9 cellular contexts compared by ENCODE assay signal in the genomic region with DNA sequence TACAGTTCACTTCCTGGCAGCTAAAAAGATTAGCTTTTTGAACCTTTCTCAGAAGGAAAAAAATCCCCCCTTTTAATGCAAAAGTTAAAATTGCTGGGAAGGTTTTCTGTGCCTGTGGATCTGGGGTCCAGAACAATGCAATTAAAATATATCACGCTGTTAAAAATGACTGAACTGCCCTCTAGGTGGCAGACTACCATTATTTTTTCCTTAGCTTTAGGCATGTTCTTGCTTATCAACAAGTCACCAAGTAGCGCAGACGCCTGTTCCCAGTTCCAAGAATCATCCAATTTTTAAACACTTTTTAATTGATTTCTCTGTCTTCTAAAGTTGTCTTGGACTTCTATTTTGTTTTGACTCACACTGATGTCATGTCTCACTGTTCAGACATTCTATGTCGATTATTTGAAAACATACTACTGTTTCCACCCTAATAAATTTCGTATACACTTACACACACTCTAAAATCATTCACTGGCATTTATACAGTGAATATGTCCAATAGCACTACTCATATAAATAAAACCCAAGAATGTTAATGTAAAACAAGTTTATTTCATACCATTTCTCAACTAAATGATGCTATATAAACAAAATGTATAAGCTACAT.
DNase-seq lines count a peak whose midpoint lies in the region; ATAC-seq, FAIRE-seq and TF ChIP-seq lines count a peak whose summit lies in the region.
"Had no signal": no experiment of that assay in that cellular context is flagged by ENCODE, and none has a peak within 500 bp of the region (broad histone marks: within the 10 kb centered on the region; RNA-seq: fewer than 3 reads in every experiment).

No MANE protein-coding gene starts in this region.

- no peaks in the 10 kb centered on the region for H3K27me3 ChIP-seq in bronchial epithelial cell (ENCODE audit: control insufficient read depth, insufficient read depth, low read length)

- TF ChIP-seq CTCF in D721Med (IDR thresholded peaks at IDR 0.05; ENCODE audit: insufficient read depth, missing control alignments) (peak; percentile 69), bronchial epithelial cell (IDR thresholded peaks at IDR 0.05; ENCODE audit: insufficient read depth, low read length, severe bottlenecking) (peak; percentile 65)

- no peak overlapping the region for H3K4me3 ChIP-seq in bronchial epithelial cell (ENCODE audit: low read depth, low read length)

- ATAC-seq in GM19043 (IDR thresholded peaks at IDR 0.05; ENCODE audit: low read depth, unreplicated experiment): peak; percentile 79
- peak; percentile 87 for ATAC-seq in HG03159 (IDR thresholded peaks at IDR 0.05; ENCODE audit: unreplicated experiment)

- no peaks in the 10 kb centered on the region for H3K36me3 ChIP-seq in bronchial epithelial cell (ENCODE audit: control insufficient read depth, insufficient read depth, low read length)

- no peak for DNase-seq in D721Med (ENCODE audit: insufficient read length, low spot score)
- DNase-seq in NCI-H460 (ENCODE audit: extremely low read depth, low read depth): peak; percentile 62
- DNase-seq in bronchial epithelial cell (ENCODE audit: low read depth): peak; percentile 64
- DNase-seq in medulla oblongata (ENCODE audit: extremely low spot score): peak; percentile 77
- DNase-seq in stimulated activated CD4-positive, alpha-beta T cell treated with anti-CD3 and anti-CD28 coated beads, Interleukin-2, amount 100 ng/mL, for 24 hours: no peak
- no peak for DNase-seq in activated CD4-positive, alpha-beta T cell treated with anti-CD3 and anti-CD28 coated beads, Interleukin-2, amount 50 U/mL, for 48 hours
- DNase-seq: activated B cell treated with CpG ODN at 0.5 μM for 24 hours had no signal

- FAIRE-seq in D721Med (lab: Jason Lieb, UNC) (peak; percentile 91), bronchial epithelial cell (lab: Jason Lieb, UNC) (no peak)

Comparison
In these comparisons a context has a peak if more than half of its experiments do, and no peak if none do; other contexts are left out.
1. DNase-seq: peak in NCI-H460 (single experiment), bronchial epithelial cell (single experiment) and medulla oblongata (single experiment); none in D721Med (single experiment), stimulated activated CD4-positive, alpha-beta T cell treated with anti-CD3 and anti-CD28 coated beads, Interleukin-2, amount 100 ng/mL, for 24 hours (0 of 2) and activated CD4-positive, alpha-beta T cell treated with anti-CD3 and anti-CD28 coated beads, Interleukin-2, amount 50 U/mL, for 48 hours (0 of 2).